Comparison of ENCODE assay signal across 8 cellular contexts in genomic region chr9:124768778-124769350, GRCh38. TPM values are rescaled to one million over a fixed set of nuclear protein-coding genes. Genes with fewer than 3 reads are reported as not detected.
DNase-seq lines count a peak whose midpoint lies in the region; ATAC-seq and TF ChIP-seq lines count a peak whose summit lies in the region.

No MANE protein-coding gene starts in this region.

- peak overlapping the region; percentile 97 for H3K4me3 Mint-ChIP-seq in Calu3 (ENCODE audit: low read depth, unreplicated experiment)
- peak overlapping the region; percentile 4 to 92 (median 86) for H3K4me3 Mint-ChIP-seq in naive thymus-derived CD4-positive, alpha-beta T cell

- POLR2A ChIA-PET in naive thymus-derived CD4-positive, alpha-beta T cell (lab: Charles Lee) = interaction anchor here (0.6 to 1.5 kb wide), 2 partner anchors 54 to 83 kb away, joined by 3 to 4 read pairs; no protein-coding TSS in a partner anchor

- peak overlapping the region; percentile 81 for H3K27ac Mint-ChIP-seq in Calu3 (ENCODE audit: unreplicated experiment)
- H3K27ac Mint-ChIP-seq in naive thymus-derived CD4-positive, alpha-beta T cell = no peak overlapping the region

- peaks cover 50% of the 10 kb centered on the region for H3K4me1 ChIP-seq in HUES64 (ENCODE audit: insufficient read depth, low read length)
- H3K4me1 ChIP-seq in naive thymus-derived CD4-positive, alpha-beta T cell (ENCODE audit: control insufficient read depth in 2 of 2, insufficient read depth in 2 of 2, low read length in 2 of 2) = peaks cover 13 to 20% of the 10 kb centered on the region in 2 donors

- intact Hi-C loops in Calu3 (cut with micrococcal nuclease; ENCODE audit: unreplicated experiment) (loop anchor here (5.0 kb wide), 2 partner anchors 37 to 152 kb away; no protein-coding TSS in a partner anchor), head of caudate nucleus (cut with DNase I) (no loop called here)
- intact Hi-C loops in naive thymus-derived CD4-positive, alpha-beta T cell (cut with micrococcal nuclease) = loop anchor here (5.0 to 10.0 kb wide), 2 partner anchors 47 to 976 kb away; partner anchors contain the start of gene PBX3 (in 1 of the 2)

- no peaks in the 10 kb centered on the region for H3K9me3 ChIP-seq in HUES64 (ENCODE audit: insufficient read depth, low read depth, low read length)
- H3K9me3 ChIP-seq in naive thymus-derived CD4-positive, alpha-beta T cell (ENCODE audit: control insufficient read depth in 2 of 3, low read length in 3 of 3) = no peaks in the 10 kb centered on the region

- DNase-seq in Calu3 = no peak
- peak; percentile 36 for DNase-seq in dermis blood vessel endothelial cell
- no peak for DNase-seq in naive thymus-derived CD4-positive, alpha-beta T cell
- DNase-seq in RKO (ENCODE audit: low spot score) = no peak
- DNase-seq in head of caudate nucleus = no peak

- no peaks in the 10 kb centered on the region for H3K9me3 Mint-ChIP-seq in Calu3 (ENCODE audit: low read depth, unreplicated experiment)
- H3K9me3 Mint-ChIP-seq in naive thymus-derived CD4-positive, alpha-beta T cell = no peaks in the 10 kb centered on the region

- ATAC-seq in naive thymus-derived CD4-positive, alpha-beta T cell = no peak
- no peak for ATAC-seq in HG03565 (IDR thresholded peaks at IDR 0.05; ENCODE audit: unreplicated experiment)
- ATAC-seq in GM21390 (IDR thresholded peaks at IDR 0.05; ENCODE audit: unreplicated experiment) = no peak

- no peaks in the 10 kb centered on the region for H3K27me3 Mint-ChIP-seq in Calu3 (ENCODE audit: unreplicated experiment)
- H3K27me3 Mint-ChIP-seq in naive thymus-derived CD4-positive, alpha-beta T cell = peaks cover 49 to 83% (median 78%) of the 10 kb centered on the region in 5 donors

- H3K36me3 ChIP-seq in HUES64 (ENCODE audit: insufficient read depth, low read length) = no peaks in the 10 kb centered on the region
- no peaks in the 10 kb centered on the region for H3K36me3 ChIP-seq in naive thymus-derived CD4-positive, alpha-beta T cell (ENCODE audit: control insufficient read depth in 2 of 3, insufficient read depth in 3 of 3, low read length in 3 of 3)

- CTCF ChIA-PET in Calu3 (lab: Charles Lee) = interaction anchor here (1.3 to 6.9 kb wide), 3 partner anchors 8 to 151 kb away, joined by 5 to 80 read pairs (median 6); partner anchors contain the start of gene WDR38
- CTCF ChIA-PET in naive thymus-derived CD4-positive, alpha-beta T cell (lab: Charles Lee) = no interaction called here

- BruUV-seq in Calu3 (replicated peaks; lab: Mats Ljungman, UMichigan) = TSS peak; percentile 36

- peak overlapping the region; percentile 85 for H3K4me3 ChIP-seq in HUES64 (ENCODE audit: low read length)
- peak overlapping the region; percentile 31 for H3K4me3 ChIP-seq in naive thymus-derived CD4-positive, alpha-beta T cell (ENCODE audit: low read length)

- no peak for TF ChIP-seq CTCF in Calu3 (IDR thresholded peaks at IDR 0.05; ENCODE audit: unreplicated experiment)

- H3K36me3 Mint-ChIP-seq in Calu3 (ENCODE audit: insufficient read depth, unreplicated experiment) = peaks cover 37% of the 10 kb centered on the region
- H3K36me3 Mint-ChIP-seq in naive thymus-derived CD4-positive, alpha-beta T cell = no peaks in the 10 kb centered on the region

- H3K9ac ChIP-seq in HUES64 (ENCODE audit: low read depth, low read length) = peak overlapping the region; percentile 68; the same call in 1 of the 2 replicates

- H3K27ac ChIP-seq in HUES64 (ENCODE audit: low read depth, low read length) = no peak overlapping the region; the same call in 1 of the 2 replicates
- no peak overlapping the region for H3K27ac ChIP-seq in naive thymus-derived CD4-positive, alpha-beta T cell (ENCODE audit: low read depth, low read length)

- H3K4me1 Mint-ChIP-seq in Calu3 (ENCODE audit: low read depth, unreplicated experiment) = peaks cover 20% of the 10 kb centered on the region
- peaks cover 13 to 36% (median 31%) of the 10 kb centered on the region in 7 donors for H3K4me1 Mint-ChIP-seq in naive thymus-derived CD4-positive, alpha-beta T cell

- peaks cover 28% of the 10 kb centered on the region for H3K27me3 ChIP-seq in HUES64 (ENCODE audit: insufficient read depth, low read length)
- peaks cover 4 to 33% of the 10 kb centered on the region in 2 donors for H3K27me3 ChIP-seq in naive thymus-derived CD4-positive, alpha-beta T cell (ENCODE audit: control insufficient read depth in 2 of 2, insufficient read depth in 2 of 2, low read length in 2 of 2)

- WGBS in HUES64 = under 1% methylated on average over 5 of the region's 7 CpGs

RNA-seq across cellular contexts. Expression of gene NR6A1, which starts 2.2 kb away (rescaled TPM):
- 5.9 and 6.7 TPM in 2 replicates for total RNA-seq in Calu3 (2022)
- polyA plus RNA-seq in HUES64 (2013, experiment 1 of 2) = 126 TPM
- 126 TPM for polyA plus RNA-seq in HUES64 (2013, experiment 2 of 2)
- 2.9 TPM in 2 replicates for total RNA-seq in dermis blood vessel endothelial cell
- total RNA-seq in naive thymus-derived CD4-positive, alpha-beta T cell = under 1 TPM in 3 of 5 experiments, not detected in 2; 0.21 to 0.78 (median 0.51) TPM
- polyA plus RNA-seq in naive thymus-derived CD4-positive, alpha-beta T cell = not detected

RNA-seq across cellular contexts. Expression of gene OLFML2A, which starts 8.1 kb away (rescaled TPM):
- 0.88 and 0.99 TPM in 2 replicates for total RNA-seq in Calu3 (2022)
- polyA plus RNA-seq in HUES64 (2013, experiment 1 of 2) = 4.2 TPM
- polyA plus RNA-seq in HUES64 (2013, experiment 2 of 2) = 5.8 TPM
- 2.2 and 2.9 TPM in 2 replicates for total RNA-seq in dermis blood vessel endothelial cell
- under 1 TPM in 1 of 5 experiments, not detected in 4; 0.51 TPM for total RNA-seq in naive thymus-derived CD4-positive, alpha-beta T cell
- polyA plus RNA-seq in naive thymus-derived CD4-positive, alpha-beta T cell = not detected
